In the genomic region with DNA sequence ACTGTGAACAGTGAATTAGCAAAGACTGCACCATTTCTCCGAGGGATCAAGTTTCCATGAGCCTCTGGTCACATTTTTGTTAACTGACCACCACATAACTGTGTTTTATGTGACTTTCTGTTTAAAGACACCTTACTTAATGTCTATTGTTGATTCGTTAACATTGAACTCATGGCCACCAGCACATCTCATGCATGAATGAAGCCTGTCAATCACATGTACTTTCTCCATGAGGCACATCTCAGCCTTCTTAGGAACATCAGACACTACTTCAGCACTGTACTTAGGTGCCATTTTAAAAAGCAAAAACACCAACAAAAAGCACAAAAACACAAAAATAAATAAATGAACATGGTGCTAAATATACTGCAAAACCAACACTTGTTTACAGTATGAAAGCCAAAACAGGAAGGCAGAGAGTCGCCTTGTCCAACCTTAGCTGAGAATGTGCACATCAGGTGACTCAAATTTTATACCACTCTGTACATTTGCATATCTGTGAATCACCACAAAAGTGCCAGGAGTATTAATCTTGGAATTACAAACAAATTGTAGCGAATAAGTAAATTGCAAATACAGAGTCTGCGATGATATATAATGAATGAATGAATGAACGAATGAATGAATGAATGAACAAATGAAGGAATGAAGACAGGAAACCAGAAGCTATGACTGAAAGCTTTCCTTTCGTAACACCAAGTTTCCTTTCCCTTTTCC, we compare ENCODE assay signal across 29 cellular contexts. TPM values are rescaled to one million over a fixed set of nuclear protein-coding genes. Genes with fewer than 3 reads are reported as not detected.
"Had no signal": no experiment of that assay in that cellular context is flagged by ENCODE, and none has a peak within 500 bp of the region (broad histone marks: within the 10 kb centered on the region; RNA-seq: fewer than 3 reads in every experiment).

No MANE protein-coding gene starts in this region.

- H3K36me3 ChIP-seq: esophagus muscularis mucosa, gastrocnemius medialis, neural progenitor cell, sigmoid colon, thoracic aorta, upper lobe of left lung had no signal

- H3K4me1 Mint-ChIP-seq: central memory CD8-positive, alpha-beta T cell; mesothelial cell of epicardium; neural progenitor cell; stimulated activated naive B cell treated with anti-CD40 and anti-IgM and Interleukin-4, amounts not matched to agents 10 μg/mL and 1 μg/mL and 100 μg/mL, for 72 hours; T-helper 17 cell had no signal

- H3K36me3 Mint-ChIP-seq: mesothelial cell of epicardium; naive thymus-derived CD8-positive, alpha-beta T cell; neural progenitor cell; stimulated activated naive B cell treated with anti-CD40 and anti-IgM and Interleukin-4, amounts not matched to agents 10 μg/mL and 1 μg/mL and 100 μg/mL, for 72 hours had no signal

- ATAC-seq: effector memory CD8-positive, alpha-beta T cell; gastrocnemius medialis; left ventricle myocardium superior; naive thymus-derived CD8-positive, alpha-beta T cell; stimulated activated naive B cell treated with anti-CD40 and anti-IgM and Interleukin-4, amounts not matched to agents 10 μg/mL and 1 μg/mL and 100 μg/mL, for 72 hours; T-helper 17 cell had no signal

- H3K27me3 ChIP-seq: neural progenitor cell, upper lobe of left lung had no signal

- H3K27ac ChIP-seq: dorsolateral prefrontal cortex, esophagus muscularis mucosa, gastrocnemius medialis, neural progenitor cell, sigmoid colon, thoracic aorta, upper lobe of left lung had no signal

- FAIRE-seq: astrocyte, colon, endothelial cell of umbilical vein had no signal

- H3K4me3 ChIP-seq: dorsolateral prefrontal cortex, esophagus muscularis mucosa, gastrocnemius medialis, neural progenitor cell, sigmoid colon, smooth muscle cell, thoracic aorta, upper lobe of left lung had no signal

- H3K9ac ChIP-seq: neural progenitor cell had no signal

- H3K9me3 Mint-ChIP-seq: activated CD4-positive, alpha-beta memory T cell treated with anti-CD3 and anti-CD28 coated beads, Interleukin-2, amount 10 ng/mL, durations not matched to agents 7 days and 5 days; activated naive CD4-positive, alpha-beta T cell treated with anti-CD3 and anti-CD28 coated beads, Interleukin-2, amount 50 U/mL, for 24 hours; central memory CD8-positive, alpha-beta T cell; effector memory CD8-positive, alpha-beta T cell; naive thymus-derived CD8-positive, alpha-beta T cell; neural progenitor cell had no signal

- H3K27ac Mint-ChIP-seq: activated CD4-positive, alpha-beta memory T cell treated with anti-CD3 and anti-CD28 coated beads, Interleukin-2, amount 10 ng/mL, durations not matched to agents 7 days and 5 days; activated naive CD4-positive, alpha-beta T cell treated with anti-CD3 and anti-CD28 coated beads, Interleukin-2, amount 50 U/mL, for 24 hours; effector memory CD8-positive, alpha-beta T cell; mesothelial cell of epicardium; naive thymus-derived CD8-positive, alpha-beta T cell; neural progenitor cell; stimulated activated naive B cell treated with anti-CD40 and anti-IgM and Interleukin-4, amounts not matched to agents 10 μg/mL and 1 μg/mL and 100 μg/mL, for 72 hours; T-helper 17 cell had no signal

- H3K4me3 Mint-ChIP-seq: activated CD4-positive, alpha-beta memory T cell treated with anti-CD3 and anti-CD28 coated beads, Interleukin-2, amount 10 ng/mL, durations not matched to agents 7 days and 5 days; activated naive CD4-positive, alpha-beta T cell treated with anti-CD3 and anti-CD28 coated beads, Interleukin-2, amount 50 U/mL, for 24 hours; central memory CD8-positive, alpha-beta T cell; effector memory CD8-positive, alpha-beta T cell; mesothelial cell of epicardium; naive thymus-derived CD8-positive, alpha-beta T cell; neural progenitor cell; stimulated activated naive B cell treated with anti-CD40 and anti-IgM and Interleukin-4, amounts not matched to agents 10 μg/mL and 1 μg/mL and 100 μg/mL, for 72 hours; T-helper 17 cell had no signal

- H3K4me2 ChIP-seq: neural progenitor cell, smooth muscle cell had no signal

- H2AFZ ChIP-seq: neural progenitor cell had no signal

- H3K9me3 ChIP-seq: esophagus muscularis mucosa, gastrocnemius medialis, sigmoid colon, thoracic aorta, upper lobe of left lung had no signal

- H3K4me1 ChIP-seq: esophagus muscularis mucosa, gastrocnemius medialis, neural progenitor cell, sigmoid colon, upper lobe of left lung had no signal

- DNase-seq: activated CD4-positive, alpha-beta memory T cell treated with anti-CD3 and anti-CD28 coated beads, Interleukin-2, amount 10 ng/mL, durations not matched to agents 7 days and 5 days; activated CD4-positive, alpha-beta T cell treated with anti-CD3 and anti-CD28 coated beads for 48 hours; activated CD4-positive, CD25-positive, alpha-beta regulatory T cell; activated effector memory CD4-positive, alpha-beta T cell treated with Interleukin-2 at 50 U/mL for 16 hours; dorsolateral prefrontal cortex; effector memory CD8-positive, alpha-beta T cell; gastrocnemius medialis; hippocampal formation; left ventricle myocardium superior; mammary epithelial cell; naive thymus-derived CD8-positive, alpha-beta T cell; posterior cingulate gyrus; sigmoid colon; stimulated activated CD4-positive, alpha-beta T cell treated with anti-CD3 and anti-CD28 coated beads, Interleukin-15, amount 100 ng/mL, for 24 hours; stimulated activated naive B cell treated with anti-CD40 and anti-IgM and Interleukin-4, amounts not matched to agents 10 μg/mL and 1 μg/mL and 100 μg/mL, for 72 hours; SW 1271; T-helper 17 cell; upper lobe of left lung had no signal

RNA-seq across cellular contexts. Expression of gene UCN3, which starts 8.8 kb away (rescaled TPM):
- total RNA-seq: activated CD4-positive, alpha-beta memory T cell treated with anti-CD3 and anti-CD28 coated beads, Interleukin-2, amount 10 ng/mL, durations not matched to agents 7 days and 5 days; astrocyte; endothelial cell of umbilical vein; esophagus muscularis mucosa; gastrocnemius medialis; left ventricle myocardium superior; mammary epithelial cell; mesothelial cell of epicardium; naive thymus-derived CD8-positive, alpha-beta T cell; omental fat pad; smooth muscle cell; T-helper 17 cell; thoracic aorta had no signal
- polyA plus RNA-seq: endothelial cell of umbilical vein; mammary epithelial cell; naive thymus-derived CD8-positive, alpha-beta T cell; smooth muscle cell had no signal

RNA-seq across cellular contexts. Expression of gene TUBAL3, which starts 48.7 kb away (rescaled TPM):
- total RNA-seq: activated CD4-positive, alpha-beta memory T cell treated with anti-CD3 and anti-CD28 coated beads, Interleukin-2, amount 10 ng/mL, durations not matched to agents 7 days and 5 days; astrocyte; endothelial cell of umbilical vein; naive thymus-derived CD8-positive, alpha-beta T cell; omental fat pad; sigmoid colon; smooth muscle cell; T-helper 17 cell; thoracic aorta had no signal
- polyA plus RNA-seq: endothelial cell of umbilical vein; naive thymus-derived CD8-positive, alpha-beta T cell; smooth muscle cell had no signal
